13 cellular contexts compared by ENCODE assay signal in the genomic region with DNA sequence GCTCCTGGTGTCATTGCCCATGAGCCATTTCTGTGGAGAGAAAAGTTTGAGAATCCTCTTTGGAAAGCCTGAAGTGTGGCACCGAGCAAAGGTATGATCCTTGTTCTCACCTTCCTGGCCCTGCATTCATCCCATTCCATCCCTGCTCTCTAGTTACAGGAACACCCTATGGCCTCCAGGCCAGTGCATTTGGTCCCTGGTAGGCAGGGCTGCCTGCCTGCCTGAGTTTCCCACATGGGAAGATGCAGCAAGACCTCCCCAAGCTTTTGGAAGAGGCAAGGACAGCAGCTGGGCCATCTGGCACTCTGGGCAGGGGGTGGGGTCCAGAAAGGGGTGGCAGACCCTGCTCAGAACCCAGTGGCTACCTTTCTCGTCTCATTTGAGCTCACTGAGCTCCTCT. TPM values are rescaled to one million over a fixed set of nuclear protein-coding genes. Genes with fewer than 3 reads are reported as not detected.
DNase-seq lines count a peak whose midpoint lies in the region; FAIRE-seq and TF ChIP-seq lines count a peak whose summit lies in the region.
"Had no signal": no experiment of that assay in that cellular context is flagged by ENCODE, and none has a peak within 500 bp of the region (broad histone marks: within the 10 kb centered on the region; RNA-seq: fewer than 3 reads in every experiment).

No MANE protein-coding gene starts in this region.

- no peak overlapping the region for H4K8ac ChIP-seq in neuronal stem cell (ENCODE audit: low read depth, low read length)

- no peak overlapping the region for H2BK15ac ChIP-seq in neuronal stem cell (ENCODE audit: low read length)

- H3K27me3 ChIP-seq in neuronal stem cell (ENCODE audit: control insufficient read depth in 3 of 3, insufficient read depth in 3 of 3, low read depth in 1 of 3, low read length in 3 of 3): peaks cover 11 to 90% (median 37%) of the 10 kb centered on the region in 3 experiments

- no peak overlapping the region for H3K4ac ChIP-seq in neuronal stem cell (ENCODE audit: low read length)

- WGBS in neuronal stem cell (ENCODE audit: extremely low coverage in 2 of 2, insufficient read length in 2 of 2, insufficient replicate concordance in 1 of 2), 2 donors: no CpG with 5 or more reads among the region's 2 CpGs

- TF ChIP-seq CTCF in D721Med (IDR thresholded peaks at IDR 0.05; ENCODE audit: insufficient read depth, missing control alignments): no peak

- H3K4me2 ChIP-seq in neuronal stem cell (ENCODE audit: insufficient read depth, low read length, poor library complexity, severe bottlenecking): no peak overlapping the region

- H3K23ac ChIP-seq in neuronal stem cell (ENCODE audit: low read depth, low read length, poor library complexity): no peak overlapping the region

- peak; percentile 8 for DNase-seq in activated CD8-positive, alpha-beta memory T cell treated with anti-CD3 and anti-CD28 coated beads, Interleukin-2, amount 50 U/mL, for 48 hours
- DNase-seq in activated CD8-positive, alpha-beta memory T cell treated with anti-CD3 and anti-CD28 coated beads, Interleukin-2, amount 50 U/mL, for 4 hours: no peak
- peak; percentile 6 for DNase-seq in NCI-H524 treated with DMSO at 0.1 percent for 48 hours (lab: John Stamatoyannopoulos, UW)
- peak; percentile 52 for DNase-seq in islet precursor cell
- no peak for DNase-seq in D721Med (ENCODE audit: insufficient read length, low spot score)
- DNase-seq in neuronal stem cell (ENCODE audit: low spot score): no peak
- DNase-seq: ACHN; CD4-positive, alpha-beta memory T cell had no signal

- H3K9me3 ChIP-seq in neuronal stem cell (replicated peaks in 1 of 2; ENCODE audit: control insufficient read depth in 2 of 2, insufficient read depth in 1 of 2, low read depth in 1 of 2, low read length in 2 of 2): no peaks in the 10 kb centered on the region
- H3K9me3 ChIP-seq: HAP-1 had no signal

- no peak overlapping the region for H2BK12ac ChIP-seq in neuronal stem cell (ENCODE audit: low read length)

- no peak overlapping the region for H3K27ac ChIP-seq in neuronal stem cell (replicated peaks; ENCODE audit: low read length)

- H3K14ac ChIP-seq in neuronal stem cell (ENCODE audit: low read length): no peak overlapping the region

- H3K4me3 ChIP-seq in neuronal stem cell (ENCODE audit: low read length in 2 of 2): no peak overlapping the region
- H3K4me3 ChIP-seq: HAP-1 had no signal

- H2BK120ac ChIP-seq in neuronal stem cell (ENCODE audit: low read depth, low read length): no peak overlapping the region

- FAIRE-seq in D721Med (lab: Jason Lieb, UNC): no peak
- FAIRE-seq: A204.1, G401.6, GM12891, GM19239 had no signal

- H2AK5ac ChIP-seq in neuronal stem cell (ENCODE audit: low read depth, low read length): no peak overlapping the region

- H4K91ac ChIP-seq in neuronal stem cell (ENCODE audit: low read depth, low read length, poor library complexity): no peak overlapping the region

- H3K79me1 ChIP-seq in neuronal stem cell (ENCODE audit: low read depth, low read length): no peaks in the 10 kb centered on the region

- H3K18ac ChIP-seq in neuronal stem cell (ENCODE audit: low read length): no peak overlapping the region

- no peak overlapping the region for H2AFZ ChIP-seq in neuronal stem cell (ENCODE audit: low read length)

- H3K4me1 ChIP-seq in neuronal stem cell (ENCODE audit: control insufficient read depth in 2 of 2, insufficient read depth in 1 of 2, low read depth in 1 of 2, low read length in 2 of 2): peaks cover 8 to 15% of the 10 kb centered on the region in 2 donors
- H3K4me1 ChIP-seq: HAP-1 had no signal

- H2BK5ac ChIP-seq in neuronal stem cell (ENCODE audit: low read length): no peak overlapping the region

- H3K36me3 ChIP-seq in neuronal stem cell (replicated peaks in 1 of 2; ENCODE audit: control insufficient read depth in 2 of 2, insufficient read depth in 2 of 2, low read length in 2 of 2): no peaks in the 10 kb centered on the region
- H3K36me3 ChIP-seq: HAP-1 had no signal

- H3K9ac ChIP-seq in neuronal stem cell (ENCODE audit: low read depth, low read length, poor library complexity): no peak overlapping the region

RNA-seq across cellular contexts. Expression of gene IGIP, which starts 24.5 kb away (rescaled TPM):
- 0.47 TPM for polyA plus RNA-seq in neuronal stem cell (2013, experiment 1 of 2)
- polyA plus RNA-seq in neuronal stem cell (2013, experiment 2 of 2): 0.42 TPM

RNA-seq across cellular contexts. Expression of gene CYSTM1, which starts 24.8 kb away (rescaled TPM):
- 35.6 TPM for polyA plus RNA-seq in neuronal stem cell (2013, experiment 1 of 2)
- 35.7 TPM for polyA plus RNA-seq in neuronal stem cell (2013, experiment 2 of 2)

RNA-seq across cellular contexts. Expression of gene PURA, which starts 36.3 kb away (rescaled TPM):
- 1.3 TPM for polyA plus RNA-seq in neuronal stem cell (2013, experiment 1 of 2)
- 1.6 TPM for polyA plus RNA-seq in neuronal stem cell (2013, experiment 2 of 2)

Comparison
In these comparisons a context has a peak if more than half of its experiments do, and no peak if none do; other contexts are left out.
1. DNase-seq: peak in activated CD8-positive, alpha-beta memory T cell treated with anti-CD3 and anti-CD28 coated beads, Interleukin-2, amount 50 U/mL, for 48 hours (single experiment), NCI-H524 treated with DMSO at 0.1 percent for 48 hours (single experiment) and islet precursor cell (single experiment); none in activated CD8-positive, alpha-beta memory T cell treated with anti-CD3 and anti-CD28 coated beads, Interleukin-2, amount 50 U/mL, for 4 hours (single experiment), D721Med (single experiment) and neuronal stem cell (single experiment).